ENCODE assay signal across 21 cellular contexts in genomic region chr1:110489973-110490542, GRCh38. TPM values are rescaled to one million over a fixed set of nuclear protein-coding genes. Genes with fewer than 3 reads are reported as not detected.
DNase-seq lines count a peak whose midpoint lies in the region; ATAC-seq and TF ChIP-seq lines count a peak whose summit lies in the region.
"Had no signal": no experiment of that assay in that cellular context is flagged by ENCODE, and none has a peak within 500 bp of the region (broad histone marks: within the 10 kb centered on the region; RNA-seq: fewer than 3 reads in every experiment).

No MANE protein-coding gene starts in this region.

- H3K9me3 Mint-ChIP-seq in activated naive CD8-positive, alpha-beta T cell treated with anti-CD3 and anti-CD28 coated beads, Interleukin-2, amount 50 U/mL, for 24 hours = no peaks in the 10 kb centered on the region
- no peaks in the 10 kb centered on the region for H3K9me3 Mint-ChIP-seq in activated naive CD8-positive, alpha-beta T cell treated with anti-CD3 and anti-CD28 coated beads for 36 hours
- H3K9me3 Mint-ChIP-seq: CD4-positive, alpha-beta T cell; HFFc6 had no signal

- H3K27me3 ChIP-seq in dorsolateral prefrontal cortex = no peaks in the 10 kb centered on the region
- H3K27me3 ChIP-seq in osteoblast (ENCODE audit: insufficient read depth, low read length) = peaks cover 6% of the 10 kb centered on the region
- H3K27me3 ChIP-seq in PC-9 (ENCODE audit: insufficient read depth, low read depth) = no peaks in the 10 kb centered on the region

- TF ChIP-seq CTCF in OCI-LY7 (conservative IDR thresholded peaks at IDR 0.05; ENCODE audit: low read length) (no peak), dorsolateral prefrontal cortex (IDR thresholded peaks at IDR 0.05 in 54 of 56, conservative IDR thresholded peaks at IDR 0.05 in 2 of 56; ENCODE audit: low read depth in 1 of 56, partially characterized antibody in 56 of 56) (no peak), osteoblast (IDR thresholded peaks at IDR 0.05; ENCODE audit: extremely low read depth, low read depth, low read length) (no peak), PC-9 (conservative IDR thresholded peaks at IDR 0.05) (no peak)

- CTCF ChIA-PET in OCI-LY7 (lab: Charles Lee; ENCODE audit: unreplicated experiment) = interaction anchor here (0.6 to 0.7 kb wide), 2 partner anchors 77 to 437 kb away, joined by 3 to 4 read pairs; no protein-coding TSS in a partner anchor
- CTCF ChIA-PET in PC-9 (lab: Charles Lee) = no interaction called here

- H3K4me1 ChIP-seq in OCI-LY7 (ENCODE audit: insufficient read depth, low read length, poor library complexity, severe bottlenecking) (peaks cover 7% of the 10 kb centered on the region), osteoblast (ENCODE audit: insufficient read depth, low read length) (no peaks in the 10 kb centered on the region), PC-9 (replicated peaks; ENCODE audit: insufficient read depth) (peaks cover 8% of the 10 kb centered on the region; the same call in 1 of the 2 replicates)

- peak overlapping the region; percentile 35; the same call in 1 of the 2 replicates for H2AFZ ChIP-seq in OCI-LY7 (ENCODE audit: low read length)
- H2AFZ ChIP-seq in osteoblast (ENCODE audit: low read length) = no peak overlapping the region
- no peak overlapping the region for H2AFZ ChIP-seq in PC-9

- DNase-seq in activated naive CD8-positive, alpha-beta T cell treated with anti-CD3 and anti-CD28 coated beads, Interleukin-2, amount 50 U/mL, for 24 hours = no peak
- no peak for DNase-seq in activated naive CD8-positive, alpha-beta T cell treated with anti-CD3 and anti-CD28 coated beads for 36 hours
- peak; percentile 37 for DNase-seq in OCI-LY7 (ENCODE audit: low spot score)
- DNase-seq in dorsolateral prefrontal cortex = no peak
- peak; percentile 72 for DNase-seq in osteoblast (ENCODE audit: insufficient read length, low spot score, missing footprints)
- DNase-seq in PC-9 = no peak
- no peak for DNase-seq in COLO829 (ENCODE audit: low spot score)
- no peak for DNase-seq in KG1 (lab: John Stamatoyannopoulos, UW)
- DNase-seq: AML-193; Calu3; CD4-positive, alpha-beta T cell; DMS79 treated with DMSO at 0.1 percent for 48 hours; GF-D8; HCEC 1CT; HFFc6 had no signal

- H3K36me3 ChIP-seq in OCI-LY7 (ENCODE audit: insufficient read depth, low read length) (no peaks in the 10 kb centered on the region), osteoblast (ENCODE audit: insufficient read depth, low read length) (no peaks in the 10 kb centered on the region), PC-9 (ENCODE audit: low read depth) (no peaks in the 10 kb centered on the region)

- H3K79me2 ChIP-seq in OCI-LY7 (ENCODE audit: insufficient read depth, low read depth, low read length) = no peaks in the 10 kb centered on the region
- H3K79me2 ChIP-seq in osteoblast (ENCODE audit: insufficient read depth, low read length) = no peaks in the 10 kb centered on the region
- no peaks in the 10 kb centered on the region for H3K79me2 ChIP-seq in PC-9 (ENCODE audit: low read depth)

- H3K9me3 ChIP-seq in OCI-LY7 (ENCODE audit: low read length) = no peaks in the 10 kb centered on the region
- no peaks in the 10 kb centered on the region for H3K9me3 ChIP-seq in osteoblast (ENCODE audit: low read depth, low read length)
- no peaks in the 10 kb centered on the region for H3K9me3 ChIP-seq in PC-9 (ENCODE audit: insufficient read depth, low read depth)
- H3K9me3 ChIP-seq: A549 had no signal

- H3F3A ChIP-seq in PC-9 (ENCODE audit: insufficient read depth, low read depth) = no peaks in the 10 kb centered on the region

- H3K9me2 ChIP-seq in OCI-LY7 (ENCODE audit: insufficient read depth, low read length) (no peaks in the 10 kb centered on the region), PC-9 (ENCODE audit: insufficient read depth) (no peaks in the 10 kb centered on the region)

- peaks cover 4% of the 10 kb centered on the region for H3K27me3 Mint-ChIP-seq in activated naive CD8-positive, alpha-beta T cell treated with anti-CD3 and anti-CD28 coated beads, Interleukin-2, amount 50 U/mL, for 24 hours
- peaks cover 11% of the 10 kb centered on the region for H3K27me3 Mint-ChIP-seq in activated naive CD8-positive, alpha-beta T cell treated with anti-CD3 and anti-CD28 coated beads for 36 hours

- H3K27ac ChIP-seq in OCI-LY7 (ENCODE audit: low read depth, low read length, poor library complexity, severe bottlenecking) = no peak overlapping the region
- peak overlapping the region in 52 of 59 donors; percentile 8 to 89 (median 76) for H3K27ac ChIP-seq in dorsolateral prefrontal cortex
- no peak overlapping the region for H3K27ac ChIP-seq in osteoblast (ENCODE audit: low read depth, low read length)
- no peak overlapping the region for H3K27ac ChIP-seq in PC-9
- H3K27ac ChIP-seq: 22Rv1, A549, C4-2B, HL-60 had no signal

- BruUV-seq in OCI-LY7 (replicated peaks; lab: Mats Ljungman, UMichigan) (no TSS peak), PC-9 (replicated peaks; lab: Mats Ljungman, UMichigan) (no TSS peak)

- no peak overlapping the region for H3K27ac Mint-ChIP-seq in activated naive CD8-positive, alpha-beta T cell treated with anti-CD3 and anti-CD28 coated beads, Interleukin-2, amount 50 U/mL, for 24 hours
- H3K27ac Mint-ChIP-seq in activated naive CD8-positive, alpha-beta T cell treated with anti-CD3 and anti-CD28 coated beads for 36 hours = no peak overlapping the region
- H3K27ac Mint-ChIP-seq: CD4-positive, alpha-beta T cell; HFFc6 had no signal

- peak overlapping the region; percentile 42 for H3K4me2 ChIP-seq in OCI-LY7 (ENCODE audit: low read length)
- H3K4me2 ChIP-seq in osteoblast (ENCODE audit: insufficient read depth, low read length) = no peak overlapping the region
- H3K4me2 ChIP-seq in PC-9 = no peak overlapping the region
- H3K4me2 ChIP-seq: A549 had no signal

- POLR2A ChIA-PET in OCI-LY7 (lab: Charles Lee) (no interaction called here), PC-9 (lab: Charles Lee; ENCODE audit: unreplicated experiment) (no interaction called here)

- H3K4me3 ChIP-seq in OCI-LY7 (ENCODE audit: low read depth, low read length, poor library complexity, severe bottlenecking) (peak overlapping the region; percentile 47), dorsolateral prefrontal cortex (no peak overlapping the region), osteoblast (ENCODE audit: insufficient read depth, low read length) (no peak overlapping the region), PC-9 (no peak overlapping the region)
- H3K4me3 ChIP-seq: A549 had no signal

- intact Hi-C loops in OCI-LY7 (cut with micrococcal nuclease; ENCODE audit: unreplicated experiment) (no loop called here), dorsolateral prefrontal cortex (cut with DNase I) (loop anchor here in 1 of 2 donors (10.0 kb wide), 1 partner anchor 175 kb away; no protein-coding TSS in a partner anchor), PC-9 (cut with micrococcal nuclease; ENCODE audit: unreplicated experiment) (no loop called here)

- no peaks in the 10 kb centered on the region for H3K4me1 Mint-ChIP-seq in activated naive CD8-positive, alpha-beta T cell treated with anti-CD3 and anti-CD28 coated beads, Interleukin-2, amount 50 U/mL, for 24 hours
- H3K4me1 Mint-ChIP-seq in activated naive CD8-positive, alpha-beta T cell treated with anti-CD3 and anti-CD28 coated beads for 36 hours = no peaks in the 10 kb centered on the region

- peak; percentile 20 for ATAC-seq in activated naive CD8-positive, alpha-beta T cell treated with anti-CD3 and anti-CD28 coated beads, Interleukin-2, amount 50 U/mL, for 24 hours
- ATAC-seq: A549 had no signal

- no peak overlapping the region for H3K4me3 Mint-ChIP-seq in activated naive CD8-positive, alpha-beta T cell treated with anti-CD3 and anti-CD28 coated beads, Interleukin-2, amount 50 U/mL, for 24 hours
- H3K4me3 Mint-ChIP-seq in activated naive CD8-positive, alpha-beta T cell treated with anti-CD3 and anti-CD28 coated beads for 36 hours = no peak overlapping the region
- H3K4me3 Mint-ChIP-seq: CD4-positive, alpha-beta T cell; HFFc6 had no signal

- no peaks in the 10 kb centered on the region for H3K36me3 Mint-ChIP-seq in activated naive CD8-positive, alpha-beta T cell treated with anti-CD3 and anti-CD28 coated beads, Interleukin-2, amount 50 U/mL, for 24 hours (ENCODE audit: low read depth)
- H3K36me3 Mint-ChIP-seq in activated naive CD8-positive, alpha-beta T cell treated with anti-CD3 and anti-CD28 coated beads for 36 hours = no peaks in the 10 kb centered on the region

- H4K20me1 ChIP-seq in OCI-LY7 (ENCODE audit: insufficient read depth, low read length) (no peaks in the 10 kb centered on the region), osteoblast (ENCODE audit: insufficient read depth, low read length) (no peaks in the 10 kb centered on the region), PC-9 (ENCODE audit: insufficient read depth) (no peaks in the 10 kb centered on the region)

RNA-seq across cellular contexts. Expression of gene KCNA10, which starts 28.9 kb away (rescaled TPM):
- total RNA-seq in activated naive CD8-positive, alpha-beta T cell treated with anti-CD3 and anti-CD28 coated beads for 36 hours = not detected
- not detected in 2 replicates for total RNA-seq in OCI-LY7 (2014; rRNA removed; shearing (Covaris generic))
- total RNA-seq in OCI-LY7 (2022) (not detected in 2 replicates), dorsolateral prefrontal cortex (under 1 TPM in 2 of 120 experiments, not detected in 118; 0.26 TPM), osteoblast (not detected in 2 replicates), PC-9 (2021) (not detected in 2 replicates)
- total RNA-seq: Calu3; CD4-positive, alpha-beta T cell; H4; HFFc6; HT1080 had no signal

RNA-seq across cellular contexts. Expression of gene PROK1, which starts 39.1 kb away (rescaled TPM):
- not detected for total RNA-seq in activated naive CD8-positive, alpha-beta T cell treated with anti-CD3 and anti-CD28 coated beads for 36 hours
- total RNA-seq in OCI-LY7 (2014; rRNA removed; shearing (Covaris generic)) = not detected in 2 replicates
- total RNA-seq in OCI-LY7 (2022) (not detected in 2 replicates), dorsolateral prefrontal cortex (under 1 TPM in 37 of 120 experiments, not detected in 83; 0.29 to 0.89 (median 0.45) TPM), osteoblast (not detected in 2 replicates), PC-9 (2021) (not detected in 2 replicates)
- total RNA-seq: Calu3; CD4-positive, alpha-beta T cell; H4; HFFc6; HT1080 had no signal

Comparison
In these comparisons a context has a peak if more than half of its experiments do, and no peak if none do; other contexts are left out.
1. DNase-seq: peak in OCI-LY7 (single experiment) and osteoblast (single experiment); none in activated naive CD8-positive, alpha-beta T cell treated with anti-CD3 and anti-CD28 coated beads, Interleukin-2, amount 50 U/mL, for 24 hours (single experiment), activated naive CD8-positive, alpha-beta T cell treated with anti-CD3 and anti-CD28 coated beads for 36 hours (single experiment), dorsolateral prefrontal cortex (0 of 10), PC-9 (0 of 2), COLO829 (single experiment) and KG1 (single experiment).
2. H3K27ac ChIP-seq: peak in dorsolateral prefrontal cortex (52 of 59); none in OCI-LY7 (single experiment), osteoblast (single experiment) and PC-9 (single experiment).